Comparison of ENCODE assay signal across 12 cellular contexts in the genomic region with DNA sequence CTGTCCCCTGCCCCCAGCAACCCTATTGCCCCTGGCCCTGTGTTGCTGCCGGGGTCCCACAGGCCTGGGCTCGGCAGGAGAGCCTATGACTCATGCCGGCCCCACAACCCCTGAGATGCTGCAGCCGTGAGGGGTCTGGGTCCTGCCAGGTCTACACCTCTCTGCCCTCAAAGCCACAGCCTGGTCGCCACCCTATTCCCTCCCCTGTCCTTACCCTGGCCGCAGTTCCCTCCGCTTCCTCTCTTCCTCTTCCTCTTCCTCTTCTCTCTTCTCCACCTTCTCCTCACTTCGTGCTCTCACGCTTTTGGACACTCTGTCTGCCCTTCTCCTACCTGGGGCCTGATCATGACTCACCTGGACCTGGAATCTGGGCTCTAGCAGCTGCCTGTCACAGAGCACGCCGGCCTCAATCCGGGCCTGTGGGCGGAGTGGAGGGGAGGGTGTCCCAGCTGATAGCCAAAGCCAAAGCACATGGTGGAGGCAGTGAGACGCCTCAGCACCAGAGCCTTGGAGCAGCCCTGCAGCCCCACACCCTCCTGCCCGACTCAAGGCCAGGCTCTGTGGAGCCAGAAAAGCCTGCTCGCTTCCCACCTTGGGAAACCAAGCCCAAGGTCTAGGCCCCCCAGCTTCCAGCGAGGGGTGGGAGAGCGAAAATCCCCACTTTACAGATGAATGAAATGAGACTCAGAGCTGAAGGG. TPM values are rescaled to one million over a fixed set of nuclear protein-coding genes. Genes with fewer than 3 reads are reported as not detected.
A peak's percentile ranks its signal among the peaks of the same experiment; 100 is the strongest.
DNase-seq lines count a peak whose midpoint lies in the region; ATAC-seq, FAIRE-seq and TF ChIP-seq lines count a peak whose summit lies in the region.
"Had no signal": no experiment of that assay in that cellular context is flagged by ENCODE, and none has a peak within 500 bp of the region (broad histone marks: within the 10 kb centered on the region; RNA-seq: fewer than 3 reads in every experiment).

No MANE protein-coding gene starts in this region.

- no peaks in the 10 kb centered on the region for H3K9me3 Mint-ChIP-seq in CD4-positive, alpha-beta T cell
- H3K9me3 Mint-ChIP-seq: activated naive CD8-positive, alpha-beta T cell treated with anti-CD3 and anti-CD28 coated beads, Interleukin-2, amount 50 U/mL, for 24 hours had no signal

- POLR2A ChIA-PET in CD4-positive, alpha-beta T cell (lab: Charles Lee) = no interaction called here

- DNase-seq in activated CD4-positive, CD25-positive, alpha-beta regulatory T cell treated with anti-CD3 and anti-CD28 coated beads, Interleukin-2, amount 50 U/mL, for 72 hours = peak; percentile 28
- DNase-seq in bronchial epithelial cell (ENCODE audit: low read depth) (peak; percentile 59), right lobe of liver (peak in 1 of 3 donors; percentile 42), urothelium cell line (ENCODE audit: low spot score) (peak; percentile 66), NK-92 (lab: John Stamatoyannopoulos, UW; ENCODE audit: unreplicated experiment) (no peak), AML-193 (lab: John Stamatoyannopoulos, UW) (no peak)
- DNase-seq in CD4-positive, alpha-beta T cell = no peak
- DNase-seq: activated naive CD8-positive, alpha-beta T cell treated with anti-CD3 and anti-CD28 coated beads, Interleukin-2, amount 50 U/mL, for 24 hours; NCI-H146 had no signal

- CTCF ChIA-PET in CD4-positive, alpha-beta T cell (lab: Charles Lee) = no interaction called here

- H3K27ac Mint-ChIP-seq in CD4-positive, alpha-beta T cell = no peak overlapping the region
- H3K27ac Mint-ChIP-seq: activated naive CD8-positive, alpha-beta T cell treated with anti-CD3 and anti-CD28 coated beads, Interleukin-2, amount 50 U/mL, for 24 hours had no signal

- H3K27me3 ChIP-seq in bronchial epithelial cell (ENCODE audit: control insufficient read depth, insufficient read depth, low read length) = no peaks in the 10 kb centered on the region
- H3K27me3 ChIP-seq in right lobe of liver = no peaks in the 10 kb centered on the region
- H3K27me3 ChIP-seq in CD4-positive, alpha-beta T cell (ENCODE audit: control insufficient read depth, insufficient read depth, low read length) = no peaks in the 10 kb centered on the region

- H3K9me3 ChIP-seq in right lobe of liver = no peaks in the 10 kb centered on the region
- no peaks in the 10 kb centered on the region for H3K9me3 ChIP-seq in CD4-positive, alpha-beta T cell (ENCODE audit: control insufficient read depth, low read length)

- ATAC-seq in activated CD4-positive, CD25-positive, alpha-beta regulatory T cell treated with anti-CD3 and anti-CD28 coated beads, Interleukin-2, amount 50 U/mL, for 24 hours = no peak
- ATAC-seq in right lobe of liver = peak in 3 of 4 donors; percentile 15 to 36 (median 34)
- no peak for ATAC-seq in CD4-positive, alpha-beta T cell (ENCODE audit: poor library complexity)
- ATAC-seq: activated naive CD8-positive, alpha-beta T cell treated with anti-CD3 and anti-CD28 coated beads, Interleukin-2, amount 50 U/mL, for 24 hours had no signal

- TF ChIP-seq CTCF in bronchial epithelial cell (IDR thresholded peaks at IDR 0.05; ENCODE audit: insufficient read depth, low read length, severe bottlenecking) (no peak), right lobe of liver (IDR thresholded peaks at IDR 0.05) (no peak)
- no peak for TF ChIP-seq CTCF in CD4-positive, alpha-beta T cell (IDR thresholded peaks at IDR 0.05)

- H3K4me3 ChIP-seq in bronchial epithelial cell (ENCODE audit: low read depth, low read length) (no peak overlapping the region), right lobe of liver (no peak overlapping the region)

- H3K36me3 ChIP-seq in bronchial epithelial cell (ENCODE audit: control insufficient read depth, insufficient read depth, low read length) (no peaks in the 10 kb centered on the region), right lobe of liver (no peaks in the 10 kb centered on the region)

- WGBS in right lobe of liver (ENCODE audit: insufficient coverage, low coverage, low lambda C conversion rate, missing lambda C conversion rate) = 57% methylated on average over 9 of the region's 18 CpGs

- H3K4me3 Mint-ChIP-seq in CD4-positive, alpha-beta T cell = no peak overlapping the region
- H3K4me3 Mint-ChIP-seq: activated naive CD8-positive, alpha-beta T cell treated with anti-CD3 and anti-CD28 coated beads, Interleukin-2, amount 50 U/mL, for 24 hours had no signal

- intact Hi-C loops in right lobe of liver (cut with DNase I) = no loop called here
- intact Hi-C loops in CD4-positive, alpha-beta T cell (cut with DNase I, micrococcal nuclease) = no loop called here

- H3K4me1 ChIP-seq in right lobe of liver = no peaks in the 10 kb centered on the region

- no peaks in the 10 kb centered on the region for H3K27me3 Mint-ChIP-seq in CD4-positive, alpha-beta T cell
- H3K27me3 Mint-ChIP-seq: activated naive CD8-positive, alpha-beta T cell treated with anti-CD3 and anti-CD28 coated beads, Interleukin-2, amount 50 U/mL, for 24 hours had no signal

- H3K36me3 Mint-ChIP-seq in CD4-positive, alpha-beta T cell (ENCODE audit: low read depth) = no peaks in the 10 kb centered on the region

- H3K27ac ChIP-seq in right lobe of liver = no peak overlapping the region
- H3K27ac ChIP-seq in CD4-positive, alpha-beta T cell (ENCODE audit: low read depth, low read length) = no peak overlapping the region

- no peak for TF ChIP-seq POLR2A in right lobe of liver (IDR thresholded peaks at IDR 0.05)

- no peak for FAIRE-seq in bronchial epithelial cell (lab: Jason Lieb, UNC)
- FAIRE-seq in urothelium cell line (lab: Jason Lieb, UNC) = no peak
- FAIRE-seq: A204.1, GM18507 had no signal

- no peaks in the 10 kb centered on the region for H3K4me1 Mint-ChIP-seq in CD4-positive, alpha-beta T cell (ENCODE audit: low read depth)
- H3K4me1 Mint-ChIP-seq: activated naive CD8-positive, alpha-beta T cell treated with anti-CD3 and anti-CD28 coated beads, Interleukin-2, amount 50 U/mL, for 24 hours had no signal

RNA-seq across cellular contexts. Expression of gene CSF1R, which starts 26.8 kb away (rescaled TPM):
- total RNA-seq in bronchial epithelial cell (not detected in 2 replicates), right lobe of liver (10 to 100 TPM; 13.0 to 45.1 (median 16.3) TPM)
- total RNA-seq in CD4-positive, alpha-beta T cell = under 1 TPM; 0.45 to 0.52 TPM

RNA-seq across cellular contexts. Expression of gene PDGFRB, which starts 42.4 kb away (rescaled TPM):
- total RNA-seq in bronchial epithelial cell (0.26 and 1.6 TPM in 2 replicates), right lobe of liver (10 to 100 TPM in 2 of 6 experiments, 1 to 10 TPM in 4; 6.8 to 19.5 (median 9.4) TPM)
- total RNA-seq in CD4-positive, alpha-beta T cell = not detected

RNA-seq across cellular contexts. Expression of gene CDX1, which starts 53.4 kb away (rescaled TPM):
- total RNA-seq in bronchial epithelial cell = not detected in 2 replicates
- total RNA-seq in right lobe of liver = not detected
- not detected for total RNA-seq in CD4-positive, alpha-beta T cell

Comparison
In these comparisons a context has a peak if more than half of its experiments do, and no peak if none do; other contexts are left out.
1. DNase-seq: peak in activated CD4-positive, CD25-positive, alpha-beta regulatory T cell treated with anti-CD3 and anti-CD28 coated beads, Interleukin-2, amount 50 U/mL, for 72 hours (single experiment), bronchial epithelial cell (single experiment) and urothelium cell line (single experiment); none in NK-92 (single experiment), CD4-positive, alpha-beta T cell (0 of 10) and AML-193 (0 of 2).
2. ATAC-seq: peak in right lobe of liver (3 of 4); none in activated CD4-positive, CD25-positive, alpha-beta regulatory T cell treated with anti-CD3 and anti-CD28 coated beads, Interleukin-2, amount 50 U/mL, for 24 hours (0 of 2) and CD4-positive, alpha-beta T cell (single experiment).
3. RNA of gene CSF1R, which starts 26.8 kb away (total RNA-seq): 13.0 to 45.1 TPM in right lobe of liver; 0.45 to 0.52 TPM in CD4-positive, alpha-beta T cell and not detected in bronchial epithelial cell; every median in the first group is over 4 times any median in the second.